Comparison of ENCODE assay signal across 8 cellular contexts in the genomic region with DNA sequence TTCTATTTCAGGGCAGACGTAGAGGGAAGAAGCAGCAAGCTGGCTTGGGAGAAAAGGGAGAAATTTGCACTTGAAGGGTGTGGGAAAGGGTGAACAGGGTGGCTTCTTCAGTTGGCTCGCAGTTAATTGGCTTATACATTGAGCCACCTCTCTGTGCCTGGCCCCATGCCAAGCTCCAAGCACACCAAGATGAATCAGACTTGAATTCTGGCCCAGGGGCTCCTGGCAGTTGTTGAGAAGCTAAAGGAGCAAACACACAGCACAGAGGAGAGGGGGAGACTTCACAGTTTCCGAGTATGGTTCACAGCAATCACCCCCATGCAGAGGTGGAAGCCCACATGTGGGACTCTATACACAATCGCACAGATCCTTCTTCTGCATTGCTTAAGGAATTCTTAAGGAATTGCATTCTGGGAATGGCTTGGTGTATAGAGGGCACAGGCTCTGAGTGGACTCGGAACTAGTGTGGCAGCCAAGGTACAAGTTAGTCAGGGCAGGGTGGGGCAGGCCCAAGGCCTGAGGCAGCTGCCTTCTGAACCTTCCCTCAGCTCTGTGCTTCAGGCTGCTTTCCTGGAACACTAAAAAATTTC. TPM values are rescaled to one million over a fixed set of nuclear protein-coding genes. Genes with fewer than 3 reads are reported as not detected.
DNase-seq lines count a peak whose midpoint lies in the region; ATAC-seq and TF ChIP-seq lines count a peak whose summit lies in the region.

No MANE protein-coding gene starts in this region.

- H3K9ac ChIP-seq in Loucy (ENCODE audit: low read depth, low read length, poor library complexity, severe bottlenecking) = peak overlapping the region; percentile 97

- peak overlapping the region; percentile 98 for H3K4me3 ChIP-seq in Loucy (ENCODE audit: low read length, poor library complexity, severe bottlenecking)
- peak overlapping the region; percentile 61 for H3K4me3 ChIP-seq in right cardiac atrium (ENCODE audit: low read length)
- H3K4me3 ChIP-seq in vagina = peak overlapping the region; percentile 69 to 89

- H3K27me3 ChIP-seq in Loucy (ENCODE audit: insufficient read depth, low read length, poor library complexity, severe bottlenecking) (no peaks in the 10 kb centered on the region), right cardiac atrium (ENCODE audit: control insufficient read depth, insufficient read depth) (no peaks in the 10 kb centered on the region), vagina (no peaks in the 10 kb centered on the region)

- peak; percentile 76 to 78 for ATAC-seq in right cardiac atrium

- peak; percentile 66 for DNase-seq in COLO829 (ENCODE audit: low spot score)
- DNase-seq in T-helper 1 cell = peak; percentile 26 to 72 (median 49)
- peak; percentile 58 for DNase-seq in amniotic stem cell (lab: John Stamatoyannopoulos, UW)
- peak; percentile 92 to 94 (median 92) for DNase-seq in right cardiac atrium
- DNase-seq in putamen (ENCODE audit: low spot score) = peak; percentile 83
- DNase-seq in vagina (ENCODE audit: extremely low spot score in 2 of 2) = peak in 1 of 2 donors; percentile 92
- DNase-seq in NCI-H1930 (lab: John Stamatoyannopoulos, UW) = no peak

- no peaks in the 10 kb centered on the region for H3K9me2 ChIP-seq in Loucy (replicated peaks; ENCODE audit: low read depth, low read length)

- peaks cover 65% of the 10 kb centered on the region for H3K79me2 ChIP-seq in Loucy (ENCODE audit: insufficient read depth, low read length)

- H2AFZ ChIP-seq in Loucy (ENCODE audit: low read length) = 0 out of 2 replicates have a peak overlapping the region, but pooled peaks have one; percentile 87

- H3K4me1 ChIP-seq in Loucy (ENCODE audit: insufficient read depth, low read length, poor library complexity, severe bottlenecking) (peaks cover 74% of the 10 kb centered on the region), right cardiac atrium (ENCODE audit: control insufficient read depth, insufficient read depth, low read length) (peaks cover 11% of the 10 kb centered on the region), vagina (peaks cover 77% of the 10 kb centered on the region)

- H3K9me3 ChIP-seq in Loucy (ENCODE audit: insufficient read depth, low read depth, low read length) = no peaks in the 10 kb centered on the region
- H3K9me3 ChIP-seq in right cardiac atrium (ENCODE audit: control insufficient read depth, low read length) = no peaks in the 10 kb centered on the region
- H3K9me3 ChIP-seq in vagina = no peaks in the 10 kb centered on the region

- TF ChIP-seq POLR2A in vagina (IDR thresholded peaks at IDR 0.05) = no peak

- H3F3A ChIP-seq in Loucy (ENCODE audit: low read depth) = peaks cover 9% of the 10 kb centered on the region; the same call in 1 of the 2 replicates

- H3K4me2 ChIP-seq in Loucy (ENCODE audit: low read depth, low read length, poor library complexity, severe bottlenecking) = peak overlapping the region; percentile 98

- H3K36me3 ChIP-seq in Loucy (ENCODE audit: insufficient read depth, low read length) = no peaks in the 10 kb centered on the region
- no peaks in the 10 kb centered on the region for H3K36me3 ChIP-seq in vagina

- 2% methylated on average over 5 of the region's 5 CpGs for WGBS in right cardiac atrium

- H3K27ac ChIP-seq in right cardiac atrium (ENCODE audit: low read length) = peak overlapping the region; percentile 97
- peak overlapping the region; percentile 88 for H3K27ac ChIP-seq in vagina

- intact Hi-C loops in right cardiac atrium (cut with DNase I) (no loop called here), vagina (cut with DNase I) (loop anchor here (5.0 kb wide), 1 partner anchor 74 kb away; the partner anchor contains the start of gene EOGT)

- TF ChIP-seq CTCF in Loucy (conservative IDR thresholded peaks at IDR 0.05; ENCODE audit: low read length) (no peak), vagina (IDR thresholded peaks at IDR 0.05) (no peak)

- H4K20me1 ChIP-seq in Loucy (ENCODE audit: insufficient read depth, low read length, poor library complexity, severe bottlenecking) = peaks cover 21% of the 10 kb centered on the region

RNA-seq across cellular contexts. Expression of gene ARL6IP5, which starts 1.5 kb away (rescaled TPM):
- 100 to 1,000 TPM; 162 to 233 (median 227) TPM for total RNA-seq in right cardiac atrium
- 261 TPM for polyA plus RNA-seq in right cardiac atrium
- total RNA-seq in vagina = 86.9 TPM

RNA-seq across cellular contexts. Expression of gene UBA3, which starts 6.1 kb away (rescaled TPM):
- total RNA-seq in right cardiac atrium = 10 to 100 TPM; 63.8 to 67.5 (median 65.2) TPM
- polyA plus RNA-seq in right cardiac atrium = 51.4 TPM
- 84.7 TPM for total RNA-seq in vagina

RNA-seq across cellular contexts. Expression of gene TMF1, which starts 34.1 kb away (rescaled TPM):
- total RNA-seq in right cardiac atrium (10 to 100 TPM; 21.1 to 28.5 (median 22.5) TPM), vagina (34.4 TPM)
- 6.7 TPM for polyA plus RNA-seq in right cardiac atrium

RNA-seq across cellular contexts. Expression of gene LMOD3, which starts 36.2 kb away (rescaled TPM):
- total RNA-seq in right cardiac atrium = 100 to 1,000 TPM in 1 of 4 donors, 10 to 100 TPM in 3; 44.1 to 127 (median 62.9) TPM
- 64.0 TPM for polyA plus RNA-seq in right cardiac atrium
- not detected for total RNA-seq in vagina

Comparison
In these comparisons a context has a peak if more than half of its experiments do, and no peak if none do; other contexts are left out.
1. DNase-seq: peak in COLO829 (single experiment), T-helper 1 cell (5 of 5), amniotic stem cell (single experiment), right cardiac atrium (3 of 3) and putamen (single experiment); none in NCI-H1930 (0 of 2).
2. Peak in every context shown above with its lines, with median percentiles within 50 percentile points of each other: H3K4me3 ChIP-seq.